In genomic region chr4:172815499-172816175, GRCh38 we compare ENCODE assay signal across 25 cellular contexts.
"Had no signal": no experiment of that assay in that cellular context is flagged by ENCODE, and none has a peak within 500 bp of the region (broad histone marks: within the 10 kb centered on the region; RNA-seq: fewer than 3 reads in every experiment).

No MANE protein-coding gene starts in this region.

- H3K9me3 ChIP-seq: gastroesophageal sphincter, right atrium auricular region, spleen, testis, uterus had no signal

- H3K4me1 ChIP-seq: gastroesophageal sphincter, parathyroid adenoma, right atrium auricular region, spleen, testis, uterus had no signal

- H3K4me1 Mint-ChIP-seq: activated CD4-positive, alpha-beta memory T cell treated with anti-CD3 and anti-CD28 coated beads, Interleukin-2, amount 10 ng/mL, durations not matched to agents 7 days and 5 days; activated T-helper 17 cell treated with anti-CD3 and anti-CD28 coated beads, Interleukin-2, amount 50 U/mL, for 72 hours; naive thymus-derived CD8-positive, alpha-beta T cell had no signal

- DNase-seq: activated CD4-positive, alpha-beta memory T cell treated with anti-CD3 and anti-CD28 coated beads, Interleukin-2, amount 10 ng/mL, durations not matched to agents 7 days and 5 days; activated CD4-positive, alpha-beta T cell treated with anti-CD3 and anti-CD28 coated beads for 1 hour; activated CD4-positive, alpha-beta T cell treated with anti-CD3 and anti-CD28 coated beads, Interleukin-2, amount 10 ng/mL, durations not matched to agents 7 days and 5 days; activated gamma-delta T cell treated with Interleukin-2 at 50 U/mL for 16 hours; activated naive CD4-positive, alpha-beta T cell treated with anti-CD3 and anti-CD28 coated beads, Interleukin-2, amount 50 U/mL, for 16 hours; activated T-cell treated with anti-CD3 and anti-CD28 coated beads, Interleukin-2, amount 50 U/mL, for 4 hours; amniotic stem cell; brain microvascular endothelial cell; cortex of kidney; head of caudate nucleus; left ventricle myocardium superior; mammary epithelial cell; naive thymus-derived CD8-positive, alpha-beta T cell; occipital lobe; spleen; stimulated activated naive CD4-positive, alpha-beta T cell treated with Interleukin-2 at 50 U/mL for 16 hours; T-helper 2 cell; testis; trophoblast cell; uterus had no signal

- H3K36me3 ChIP-seq: brain microvascular endothelial cell, gastroesophageal sphincter, right atrium auricular region, spleen, uterus had no signal

- H3K27me3 Mint-ChIP-seq: activated CD4-positive, alpha-beta memory T cell treated with anti-CD3 and anti-CD28 coated beads, Interleukin-2, amount 10 ng/mL, durations not matched to agents 7 days and 5 days; activated CD4-positive, alpha-beta T cell treated with anti-CD3 and anti-CD28 coated beads, Interleukin-2, amount 10 ng/mL, durations not matched to agents 7 days and 5 days had no signal

- H3K9me3 Mint-ChIP-seq: activated CD4-positive, alpha-beta memory T cell treated with anti-CD3 and anti-CD28 coated beads, Interleukin-2, amount 10 ng/mL, durations not matched to agents 7 days and 5 days; activated CD4-positive, alpha-beta T cell treated with anti-CD3 and anti-CD28 coated beads, Interleukin-2, amount 10 ng/mL, durations not matched to agents 7 days and 5 days; activated T-cell treated with anti-CD3 and anti-CD28 coated beads, Interleukin-2, amount 50 U/mL, for 4 hours; activated T-helper 17 cell treated with anti-CD3 and anti-CD28 coated beads, Interleukin-2, amount 50 U/mL, for 72 hours had no signal

- H3K27ac Mint-ChIP-seq: activated CD4-positive, alpha-beta memory T cell treated with anti-CD3 and anti-CD28 coated beads, Interleukin-2, amount 10 ng/mL, durations not matched to agents 7 days and 5 days; activated CD4-positive, alpha-beta T cell treated with anti-CD3 and anti-CD28 coated beads, Interleukin-2, amount 10 ng/mL, durations not matched to agents 7 days and 5 days; activated T-helper 17 cell treated with anti-CD3 and anti-CD28 coated beads, Interleukin-2, amount 50 U/mL, for 72 hours; naive thymus-derived CD8-positive, alpha-beta T cell had no signal

- H3K27ac ChIP-seq: brain microvascular endothelial cell, gastroesophageal sphincter, parathyroid adenoma, right atrium auricular region, spleen, testis, uterus had no signal

- H3K27me3 ChIP-seq: brain microvascular endothelial cell, gastroesophageal sphincter, right atrium auricular region, testis, uterus had no signal

- ATAC-seq: activated T-cell treated with anti-CD3 and anti-CD28 coated beads, Interleukin-2, amount 50 U/mL, for 4 hours; activated T-helper 17 cell treated with anti-CD3 and anti-CD28 coated beads, Interleukin-2, amount 50 U/mL, for 72 hours; gastroesophageal sphincter; left ventricle myocardium superior; naive thymus-derived CD8-positive, alpha-beta T cell had no signal

- H3K4me3 Mint-ChIP-seq: activated CD4-positive, alpha-beta memory T cell treated with anti-CD3 and anti-CD28 coated beads, Interleukin-2, amount 10 ng/mL, durations not matched to agents 7 days and 5 days; activated CD4-positive, alpha-beta T cell treated with anti-CD3 and anti-CD28 coated beads, Interleukin-2, amount 10 ng/mL, durations not matched to agents 7 days and 5 days; activated T-cell treated with anti-CD3 and anti-CD28 coated beads, Interleukin-2, amount 50 U/mL, for 4 hours; activated T-helper 17 cell treated with anti-CD3 and anti-CD28 coated beads, Interleukin-2, amount 50 U/mL, for 72 hours; naive thymus-derived CD8-positive, alpha-beta T cell; neural crest cell had no signal

- H3K36me3 Mint-ChIP-seq: naive thymus-derived CD8-positive, alpha-beta T cell had no signal

- H3K4me3 ChIP-seq: gastroesophageal sphincter, right atrium auricular region, spleen, testis, uterus had no signal
